In genomic region chr3:128590948-128591347, GRCh38 we compare ENCODE assay signal across 13 cellular contexts. TPM values are rescaled to one million over a fixed set of nuclear protein-coding genes. Genes with fewer than 3 reads are reported as not detected.
DNase-seq lines count a peak whose midpoint lies in the region; ATAC-seq and TF ChIP-seq lines count a peak whose summit lies in the region.
"Had no signal": no experiment of that assay in that cellular context is flagged by ENCODE, and none has a peak within 500 bp of the region (broad histone marks: within the 10 kb centered on the region; RNA-seq: fewer than 3 reads in every experiment).

No MANE protein-coding gene starts in this region.

- H3K27ac ChIP-seq in Karpas-422 (ENCODE audit: low read length) (no peak overlapping the region), neutrophil (peak overlapping the region; percentile 90)
- H3K27ac ChIP-seq in CD8-positive, alpha-beta T cell (ENCODE audit: low read depth, low read length): no peak overlapping the region
- H3K27ac ChIP-seq: Peyer's patch, suprapubic skin had no signal

- H3K4me1 Mint-ChIP-seq in CD8-positive, alpha-beta T cell (ENCODE audit: low read depth): peaks cover 6% of the 10 kb centered on the region

- H3K4me1 ChIP-seq in Karpas-422 (ENCODE audit: low read length): no peaks in the 10 kb centered on the region
- peaks cover 64 to 66% of the 10 kb centered on the region in 2 experiments for H3K4me1 ChIP-seq in neutrophil (ENCODE audit: control insufficient read depth in 1 of 2, insufficient read depth in 1 of 2, low read depth in 1 of 2, low read length in 1 of 2)
- H3K4me1 ChIP-seq in CD8-positive, alpha-beta T cell (ENCODE audit: insufficient read depth, low read length): no peaks in the 10 kb centered on the region
- H3K4me1 ChIP-seq: Caco-2, Peyer's patch, suprapubic skin had no signal

- no peak overlapping the region for H3K27ac Mint-ChIP-seq in CD8-positive, alpha-beta T cell
- H3K27ac Mint-ChIP-seq: activated naive CD8-positive, alpha-beta T cell had no signal

- POLR2A ChIA-PET in CD8-positive, alpha-beta T cell (lab: Charles Lee): no interaction called here

- no peaks in the 10 kb centered on the region for H3K36me3 ChIP-seq in Karpas-422 (ENCODE audit: insufficient read depth, low read length)
- H3K36me3 ChIP-seq in neutrophil: no peaks in the 10 kb centered on the region
- no peaks in the 10 kb centered on the region for H3K36me3 ChIP-seq in CD8-positive, alpha-beta T cell (ENCODE audit: insufficient read depth, low read length)
- H3K36me3 ChIP-seq: Peyer's patch, suprapubic skin had no signal

- no peaks in the 10 kb centered on the region for H3K36me3 Mint-ChIP-seq in CD8-positive, alpha-beta T cell
- H3K36me3 Mint-ChIP-seq: natural killer cell had no signal

- H3K9me3 ChIP-seq in Karpas-422 (ENCODE audit: low read length): no peaks in the 10 kb centered on the region
- no peaks in the 10 kb centered on the region for H3K9me3 ChIP-seq in neutrophil
- no peaks in the 10 kb centered on the region for H3K9me3 ChIP-seq in CD8-positive, alpha-beta T cell (ENCODE audit: low read length)
- H3K9me3 ChIP-seq: Caco-2, Peyer's patch, suprapubic skin had no signal

- no peak overlapping the region for H3K4me2 ChIP-seq in Karpas-422 (ENCODE audit: low read depth, low read length, poor library complexity, severe bottlenecking)

- H2AFZ ChIP-seq in Karpas-422 (ENCODE audit: low read length): no peak overlapping the region

- H3K27me3 ChIP-seq in Karpas-422 (ENCODE audit: low read length) (no peaks in the 10 kb centered on the region), neutrophil (no peaks in the 10 kb centered on the region)
- no peaks in the 10 kb centered on the region for H3K27me3 ChIP-seq in CD8-positive, alpha-beta T cell (ENCODE audit: insufficient read depth, low read length)
- H3K27me3 ChIP-seq: Peyer's patch had no signal

- no peak for DNase-seq in GM12864 (ENCODE audit: low read depth)
- DNase-seq in Karpas-422: peak; percentile 52
- no peak for DNase-seq in astrocyte of the cerebellum (ENCODE audit: low read depth)
- DNase-seq in HT-29 (ENCODE audit: low spot score): no peak
- DNase-seq in CD8-positive, alpha-beta T cell: no peak
- DNase-seq in RKO (ENCODE audit: low spot score): no peak
- DNase-seq: HCEC 1CT, natural killer cell, Peyer's patch had no signal

- H3K9me3 Mint-ChIP-seq in CD8-positive, alpha-beta T cell: no peaks in the 10 kb centered on the region
- H3K9me3 Mint-ChIP-seq: natural killer cell had no signal

- H4K20me1 ChIP-seq in Karpas-422 (ENCODE audit: insufficient read depth, low read depth, low read length): no peaks in the 10 kb centered on the region

- CTCF ChIA-PET in CD8-positive, alpha-beta T cell (lab: Charles Lee): no interaction called here

- H3K27me3 Mint-ChIP-seq in CD8-positive, alpha-beta T cell (ENCODE audit: low read depth): no peaks in the 10 kb centered on the region
- H3K27me3 Mint-ChIP-seq: activated naive CD8-positive, alpha-beta T cell had no signal

- in situ Hi-C loops in astrocyte of the cerebellum (cut with HindIII; ENCODE audit: low sequenced_read_pairs): loop anchor here (25.0 kb wide), 1 partner anchor 429 kb away; the partner anchor contains the start of gene EEFSEC

- H3K4me3 Mint-ChIP-seq in CD8-positive, alpha-beta T cell: no peak overlapping the region
- H3K4me3 Mint-ChIP-seq: activated naive CD8-positive, alpha-beta T cell; natural killer cell had no signal

- H3K9me2 ChIP-seq in Karpas-422 (replicated peaks; ENCODE audit: insufficient read depth, low read length): no peaks in the 10 kb centered on the region

- no peak overlapping the region for H3K9ac ChIP-seq in Karpas-422 (ENCODE audit: low read length)

- intact Hi-C loops in CD8-positive, alpha-beta T cell (cut with DNase I, micrococcal nuclease): no loop called here

- H3K4me3 ChIP-seq in GM12864 (ENCODE audit: low read depth, low read length) (no peak overlapping the region), Karpas-422 (ENCODE audit: low read length) (no peak overlapping the region), astrocyte of the cerebellum (ENCODE audit: low read depth, low read length) (no peak overlapping the region), neutrophil (ENCODE audit: low read depth in 1 of 2, low read length in 1 of 2) (no peak overlapping the region)
- H3K4me3 ChIP-seq in CD8-positive, alpha-beta T cell (ENCODE audit: low read depth, low read length): no peak overlapping the region
- H3K4me3 ChIP-seq: Peyer's patch, suprapubic skin had no signal

- no peaks in the 10 kb centered on the region for H3K79me2 ChIP-seq in Karpas-422 (ENCODE audit: low read length)

- ATAC-seq in CD8-positive, alpha-beta T cell: no peak

- TF ChIP-seq CTCF in GM12864 (IDR thresholded peaks at IDR 0.05; ENCODE audit: low read depth, low read length, missing control alignments): peak; percentile 10
- TF ChIP-seq CTCF in astrocyte of the cerebellum (IDR thresholded peaks at IDR 0.05; ENCODE audit: low read depth, low read length, missing control alignments): peak; percentile 6
- TF ChIP-seq CTCF in neutrophil (IDR thresholded peaks at IDR 0.05): no peak
- TF ChIP-seq CTCF in CD8-positive, alpha-beta T cell (IDR thresholded peaks at IDR 0.05): no peak

RNA-seq across cellular contexts. Expression of gene RPN1, which starts 59.7 kb away (rescaled TPM):
- 164 and 176 TPM in 2 replicates for total RNA-seq in Karpas-422 (2014; rRNA removed; shearing (Covaris generic); ENCODE audit: low replicate concordance)
- 622 and 639 TPM in 2 replicates for total RNA-seq in HT-29 (2014; rRNA removed; shearing (Covaris generic))
- total RNA-seq in CD8-positive, alpha-beta T cell: 10 to 100 TPM; 65.7 to 76.5 TPM

Comparison
In these comparisons a context has a peak if more than half of its experiments do, and no peak if none do; other contexts are left out.
1. CTCF ChIP-seq: peak in GM12864 (single experiment) and astrocyte of the cerebellum (single experiment); none in neutrophil (single experiment) and CD8-positive, alpha-beta T cell (single experiment).